ENCODE assay signal across 22 cellular contexts in genomic region chr5:39019231-39019630, GRCh38. TPM values are rescaled to one million over a fixed set of nuclear protein-coding genes. Genes with fewer than 3 reads are reported as not detected.
A peak's percentile ranks its signal among the peaks of the same experiment; 100 is the strongest.
DNase-seq lines count a peak whose midpoint lies in the region; ATAC-seq and TF ChIP-seq lines count a peak whose summit lies in the region.
"Had no signal": no experiment of that assay in that cellular context is flagged by ENCODE, and none has a peak within 500 bp of the region (broad histone marks: within the 10 kb centered on the region; RNA-seq: fewer than 3 reads in every experiment).

No MANE protein-coding gene starts in this region.

- H3K36me3 ChIP-seq in SK-N-MC (ENCODE audit: insufficient read depth, low read length) (peaks cover 11% of the 10 kb centered on the region), fibroblast of lung (ENCODE audit: control insufficient read depth, insufficient read depth, low read length) (peaks cover 1% of the 10 kb centered on the region)

- H3K27ac ChIP-seq in SK-N-MC (peak overlapping the region; percentile 17; the same call in 1 of the 2 replicates), fibroblast of lung (ENCODE audit: insufficient read depth, low read length) (no peak overlapping the region), caudate nucleus (ENCODE audit: low read depth, low read length) (no peak overlapping the region)
- H3K27ac ChIP-seq: 22Rv1, GM23248 had no signal

- no peak overlapping the region for H3K4me3 ChIP-seq in SK-N-MC
- no peak overlapping the region for H3K4me3 ChIP-seq in fibroblast of lung (replicated peaks in 1 of 4; ENCODE audit: control extremely low read depth in 1 of 4, insufficient read depth in 1 of 4, low read depth in 3 of 4, low read length in 4 of 4)
- H3K4me3 ChIP-seq: GM23248 had no signal

- DNase-seq in DMS53 (lab: John Stamatoyannopoulos, UW), result peak; percentile 6
- no peak for DNase-seq in DMS53 treated with DMSO at 0.1 percent for 48 hours (lab: John Stamatoyannopoulos, UW; ENCODE audit: unreplicated experiment)
- no peak for DNase-seq in SK-N-MC (ENCODE audit: low read depth, low spot score)
- DNase-seq in fibroblast of lung (ENCODE audit: low read depth in 2 of 2), result peak; percentile 27 to 30
- no peak for DNase-seq in nephron progenitor cell
- no peak for DNase-seq in caudate nucleus (lab: John Stamatoyannopoulos, UW)
- DNase-seq: Calu3; GM23248; KG1; NCI-H187; NCI-H2107; NCI-H510A; NCI-H748 treated with DMSO at 0.1 percent for 48 hours; NK-92 treated with Interleukin-12 subunit alpha and Interleukin-12 subunit beta, amount 100 ng/mL, for 24 hours; SHP77 treated with DMSO at 0.1 percent for 48 hours had no signal

- peaks cover 25% of the 10 kb centered on the region for H3K36me3 Mint-ChIP-seq in nephron progenitor cell (ENCODE audit: low read depth)

- H3K9me3 Mint-ChIP-seq in nephron progenitor cell, result no peaks in the 10 kb centered on the region

- peaks cover 57% of the 10 kb centered on the region for H3K4me1 Mint-ChIP-seq in nephron progenitor cell

- H2AFZ ChIP-seq in fibroblast of lung (ENCODE audit: low read length), result no peak overlapping the region
- H2AFZ ChIP-seq: GM23248 had no signal

- H3K27me3 Mint-ChIP-seq in nephron progenitor cell (ENCODE audit: low read depth, poor library complexity), result no peaks in the 10 kb centered on the region
- H3K27me3 Mint-ChIP-seq: B cell had no signal

- ATAC-seq in HG03025 (IDR thresholded peaks at IDR 0.05; ENCODE audit: low FRiP score, unreplicated experiment) (no peak), GM18511 (IDR thresholded peaks at IDR 0.05; ENCODE audit: unreplicated experiment) (no peak)
- ATAC-seq: HCT116, HepG2, SK-N-SH treated with all-trans-retinoic acid at 6 μM for 48 hours had no signal

- no peak overlapping the region for H3K9ac ChIP-seq in SK-N-MC (ENCODE audit: insufficient read length)
- no peak overlapping the region for H3K9ac ChIP-seq in fibroblast of lung (ENCODE audit: insufficient read depth, low read length)
- H3K9ac ChIP-seq: GM23248 had no signal

- H3K27me3 ChIP-seq in fibroblast of lung (ENCODE audit: control insufficient read depth, insufficient read depth, low read length), result no peaks in the 10 kb centered on the region

- TF ChIP-seq CTCF in fibroblast of lung (conservative IDR thresholded peaks at IDR 0.05 in 1 of 2, IDR thresholded peaks at IDR 0.05 in 1 of 2; ENCODE audit: low read depth in 1 of 2, low read length in 2 of 2), result no peak
- TF ChIP-seq CTCF in nephron progenitor cell (IDR thresholded peaks at IDR 0.05), result no peak

- peak overlapping the region; percentile 97 for H3K27ac Mint-ChIP-seq in nephron progenitor cell
- H3K27ac Mint-ChIP-seq: B cell had no signal

- H3K9me3 ChIP-seq in SK-N-MC (ENCODE audit: low read depth, low read length), result no peaks in the 10 kb centered on the region
- no peaks in the 10 kb centered on the region for H3K9me3 ChIP-seq in fibroblast of lung (ENCODE audit: control insufficient read depth, insufficient read depth, low read depth, low read length)

- peaks cover 10% of the 10 kb centered on the region for H3K4me1 ChIP-seq in fibroblast of lung (ENCODE audit: control insufficient read depth, extremely low read depth, insufficient read depth, low read length)

- no peak overlapping the region for H3K4me3 Mint-ChIP-seq in nephron progenitor cell
- H3K4me3 Mint-ChIP-seq: B cell had no signal

- H4K20me1 ChIP-seq in fibroblast of lung (ENCODE audit: control insufficient read depth, extremely low read depth, insufficient read depth, low read length), result peaks cover 1% of the 10 kb centered on the region

- no peak overlapping the region for H3K4me2 ChIP-seq in fibroblast of lung (ENCODE audit: extremely low read depth, insufficient read depth, low read length)

- peaks cover 15% of the 10 kb centered on the region for H3K79me2 ChIP-seq in fibroblast of lung (ENCODE audit: control insufficient read depth, insufficient read depth, low read length)

RNA-seq across cellular contexts. Expression of gene RICTOR, which starts 55.0 kb away (rescaled TPM):
- total RNA-seq in fibroblast of lung, result 25.2 and 26.3 TPM in 2 replicates
- polyA plus RNA-seq in fibroblast of lung, result 9.1 and 17.1 TPM in 2 replicates
- polyA plus RNA-seq in fibroblast of lung (2012), result 3.9 and 7.6 TPM in 2 replicates
- 12.3 and 22.2 TPM in 2 replicates for polyA minus RNA-seq in fibroblast of lung (ENCODE audit: low replicate concordance)

Comparison
In these comparisons a context has a peak if more than half of its experiments do, and no peak if none do; other contexts are left out.
1. DNase-seq: peak in DMS53 (single experiment) and fibroblast of lung (2 of 2); none in DMS53 treated with DMSO at 0.1 percent for 48 hours (single experiment), SK-N-MC (single experiment), nephron progenitor cell (single experiment) and caudate nucleus (0 of 61).